ENCODE assay signal across 15 cellular contexts in genomic region chr15:58666957-58667356, GRCh38.
A peak's percentile ranks its signal among the peaks of the same experiment; 100 is the strongest.
DNase-seq lines count a peak whose midpoint lies in the region; ATAC-seq and TF ChIP-seq lines count a peak whose summit lies in the region.
"Had no signal": no experiment of that assay in that cellular context is flagged by ENCODE, and none has a peak within 500 bp of the region (broad histone marks: within the 10 kb centered on the region; RNA-seq: fewer than 3 reads in every experiment).

No MANE protein-coding gene starts in this region.

- no peak for TF ChIP-seq CTCF in neural crest cell (conservative IDR thresholded peaks at IDR 0.05)

- peaks cover 16% of the 10 kb centered on the region for H3K36me3 Mint-ChIP-seq in neural crest cell (ENCODE audit: low read depth)

- DNase-seq in ELR (ENCODE audit: low read depth) (peak; percentile 33), RPMI7951 (ENCODE audit: low read depth) (peak; percentile 44), neural crest cell (ENCODE audit: low read depth, low spot score) (no peak), SW 1271 (lab: John Stamatoyannopoulos, UW) (no peak), SKM-1 (lab: John Stamatoyannopoulos, UW; ENCODE audit: unreplicated experiment) (no peak)
- no peak for DNase-seq in stimulated activated CD4-positive, alpha-beta T cell treated with anti-CD3 and anti-CD28 coated beads, Interleukin-4, amount 100 ng/mL, for 24 hours
- DNase-seq: activated CD4-positive, alpha-beta memory T cell treated with anti-CD3 and anti-CD28 coated beads, Interleukin-2, amount 10 ng/mL, durations not matched to agents 7 days and 5 days; natural killer cell; small intestine had no signal

- H3K9me3 Mint-ChIP-seq in neural crest cell = no peaks in the 10 kb centered on the region
- H3K9me3 Mint-ChIP-seq: activated CD4-positive, alpha-beta memory T cell treated with anti-CD3 and anti-CD28 coated beads, Interleukin-2, amount 10 ng/mL, durations not matched to agents 7 days and 5 days; activated naive CD4-positive, alpha-beta T cell treated with anti-CD3 and anti-CD28 coated beads, Interleukin-2, amount 50 U/mL, for 24 hours; natural killer cell; T-helper 1 cell treated with Interleukin-12 subunit alpha and Interleukin-12 subunit beta and Interleukin-4 antibody, amounts not matched to agents 30 μg/mL and 1 μg/mL, for 36 hours had no signal

- H3K4me1 Mint-ChIP-seq in neural crest cell = peaks cover 33% of the 10 kb centered on the region
- H3K4me1 Mint-ChIP-seq: CD14-positive monocyte had no signal

- H3K27ac Mint-ChIP-seq in neural crest cell (ENCODE audit: unreplicated experiment) = peak overlapping the region; percentile 76
- H3K27ac Mint-ChIP-seq: activated CD4-positive, alpha-beta memory T cell treated with anti-CD3 and anti-CD28 coated beads, Interleukin-2, amount 10 ng/mL, durations not matched to agents 7 days and 5 days; activated naive CD4-positive, alpha-beta T cell treated with anti-CD3 and anti-CD28 coated beads, Interleukin-2, amount 50 U/mL, for 24 hours; T-helper 1 cell treated with Interleukin-12 subunit alpha and Interleukin-12 subunit beta and Interleukin-4 antibody, amounts not matched to agents 30 μg/mL and 1 μg/mL, for 36 hours had no signal

- no peaks in the 10 kb centered on the region for H3K27me3 Mint-ChIP-seq in neural crest cell (ENCODE audit: low read depth)
- H3K27me3 Mint-ChIP-seq: activated CD4-positive, alpha-beta memory T cell treated with anti-CD3 and anti-CD28 coated beads, Interleukin-2, amount 10 ng/mL, durations not matched to agents 7 days and 5 days; activated naive CD4-positive, alpha-beta T cell treated with anti-CD3 and anti-CD28 coated beads, Interleukin-2, amount 50 U/mL, for 24 hours had no signal

- H3K4me3 Mint-ChIP-seq in neural crest cell = peak overlapping the region; percentile 20
- H3K4me3 Mint-ChIP-seq: activated CD4-positive, alpha-beta memory T cell treated with anti-CD3 and anti-CD28 coated beads, Interleukin-2, amount 10 ng/mL, durations not matched to agents 7 days and 5 days; activated naive CD4-positive, alpha-beta T cell treated with anti-CD3 and anti-CD28 coated beads, Interleukin-2, amount 50 U/mL, for 24 hours; CD14-positive monocyte; natural killer cell; T-helper 1 cell treated with Interleukin-12 subunit alpha and Interleukin-12 subunit beta and Interleukin-4 antibody, amounts not matched to agents 30 μg/mL and 1 μg/mL, for 36 hours had no signal

- ATAC-seq in esophagus mucosa = peak; percentile 32
- ATAC-seq in HG02852 (IDR thresholded peaks at IDR 0.05; ENCODE audit: unreplicated experiment) = no peak
- ATAC-seq: HCT116 had no signal

Comparison
In these comparisons a context has a peak if more than half of its experiments do, and no peak if none do; other contexts are left out.
1. DNase-seq: peak in ELR (single experiment) and RPMI7951 (single experiment); none in neural crest cell (single experiment), SW 1271 (0 of 2), SKM-1 (single experiment) and stimulated activated CD4-positive, alpha-beta T cell treated with anti-CD3 and anti-CD28 coated beads, Interleukin-4, amount 100 ng/mL, for 24 hours (single experiment).